ENCODE assay signal across 11 cellular contexts in genomic region chr12:114480309-114481199, GRCh38.
DNase-seq lines count a peak whose midpoint lies in the region; ATAC-seq, FAIRE-seq and TF ChIP-seq lines count a peak whose summit lies in the region.
"Had no signal": no experiment of that assay in that cellular context is flagged by ENCODE, and none has a peak within 500 bp of the region (broad histone marks: within the 10 kb centered on the region; RNA-seq: fewer than 3 reads in every experiment).

No MANE protein-coding gene starts in this region.

- no peaks in the 10 kb centered on the region for H4K20me1 ChIP-seq in HepG2 (ENCODE audit: insufficient read depth, low read length)

- H2AFZ ChIP-seq in HepG2 (ENCODE audit: low read length), result no peak overlapping the region

- DNase-seq in activated naive CD4-positive, alpha-beta T cell treated with anti-CD3 and anti-CD28 coated beads for 36 hours, result no peak
- peak; percentile 46 to 57 for DNase-seq in cardiac fibroblast (ENCODE audit: low read depth in 2 of 2)
- no peak for DNase-seq in HepG2 (ENCODE audit: low spot score)
- DNase-seq in type B pancreatic cell (ENCODE audit: extremely low spot score, unreplicated experiment), result no peak
- no peak for DNase-seq in activated CD4-positive, alpha-beta T cell treated with anti-CD3 and anti-CD28 coated beads, Interleukin-2, amount 50 U/mL, for 1 hour
- DNase-seq in stimulated activated CD8-positive, alpha-beta memory T cell treated with anti-CD3 and anti-CD28 coated beads, Interleukin-4, amount 100 ng/mL, for 48 hours, result no peak
- DNase-seq: ovary had no signal

- H3K4me1 ChIP-seq in HepG2 (ENCODE audit: insufficient read depth, low read length), result no peaks in the 10 kb centered on the region

- intact Hi-C loops in activated naive CD4-positive, alpha-beta T cell treated with anti-CD3 and anti-CD28 coated beads for 36 hours (cut with micrococcal nuclease), result no loop called here
- intact Hi-C loops in HepG2 (cut with micrococcal nuclease; ENCODE audit: unreplicated experiment), result no loop called here

- peak overlapping the region; percentile 33 for H3K4me3 Mint-ChIP-seq in activated naive CD4-positive, alpha-beta T cell treated with anti-CD3 and anti-CD28 coated beads, Interleukin-2, amount 50 U/mL, for 24 hours
- no peak overlapping the region for H3K4me3 Mint-ChIP-seq in activated naive CD4-positive, alpha-beta T cell treated with anti-CD3 and anti-CD28 coated beads for 36 hours
- H3K4me3 Mint-ChIP-seq in type B pancreatic cell, result peak overlapping the region; percentile 84

- H3K9ac ChIP-seq in HepG2 (ENCODE audit: insufficient read depth, low read depth, low read length), result no peak overlapping the region
- H3K9ac ChIP-seq: BLaER1 had no signal

- TF ChIP-seq RAD21 in HepG2 (CRISPR knock-in tag; IDR thresholded peaks at IDR 0.05), result no peak

- no peak overlapping the region for H3K27ac ChIP-seq in HepG2 (ENCODE audit: extremely low read length, insufficient read depth, low read length)
- H3K27ac ChIP-seq: BLaER1, ovary had no signal

- no peaks in the 10 kb centered on the region for H3K79me2 ChIP-seq in HepG2 (ENCODE audit: insufficient read depth, low read length)

- no peaks in the 10 kb centered on the region for H3K9me3 ChIP-seq in HepG2 (ENCODE audit: low read length)
- H3K9me3 ChIP-seq: ovary had no signal

- in situ Hi-C loops in HepG2 (cut with HindIII; ENCODE audit: extremely low pct_ligation_motif_present, low pct_unique_long_range_greater_than_20kb), result no loop called here

- TF ChIP-seq EP300 in HepG2 (IDR thresholded peaks at IDR 0.05; ENCODE audit: low read depth in 2 of 2, low read length in 2 of 2) (no peak), HepG2 (CRISPR knock-in tag; IDR thresholded peaks at IDR 0.05; ENCODE audit: borderline replicate concordance) (no peak)

- H3K27ac Mint-ChIP-seq in activated naive CD4-positive, alpha-beta T cell treated with anti-CD3 and anti-CD28 coated beads, Interleukin-2, amount 50 U/mL, for 24 hours, result no peak overlapping the region
- no peak overlapping the region for H3K27ac Mint-ChIP-seq in activated naive CD4-positive, alpha-beta T cell treated with anti-CD3 and anti-CD28 coated beads for 36 hours
- H3K27ac Mint-ChIP-seq in type B pancreatic cell, result no peak overlapping the region
- H3K27ac Mint-ChIP-seq: activated T-helper 2 cell treated with anti-CD3 and anti-CD28 coated beads, Interferon-gamma antibody, Interleukin-2, Interleukin-4, amounts not matched to agents 10 μg/mL and 5 μg/mL and 100 μg/mL, durations not matched to agents 14 hours and 24 hours and 36 hours had no signal

- CTCF ChIA-PET in activated naive CD4-positive, alpha-beta T cell treated with anti-CD3 and anti-CD28 coated beads for 36 hours (lab: Charles Lee), result interaction anchor here (0.6 kb wide), 1 partner anchor 305 kb away, joined by 3 read pairs; no protein-coding TSS in a partner anchor
- CTCF ChIA-PET in HepG2 (lab: Yijun Ruan, JAX; ENCODE audit: low intra/inter-chr PET ratio, low total read pairs), result no interaction called here

- H3K27me3 Mint-ChIP-seq in activated naive CD4-positive, alpha-beta T cell treated with anti-CD3 and anti-CD28 coated beads, Interleukin-2, amount 50 U/mL, for 24 hours, result peaks cover 46% of the 10 kb centered on the region
- H3K27me3 Mint-ChIP-seq in activated naive CD4-positive, alpha-beta T cell treated with anti-CD3 and anti-CD28 coated beads for 36 hours (ENCODE audit: low read depth), result peaks cover 59% of the 10 kb centered on the region
- H3K27me3 Mint-ChIP-seq in type B pancreatic cell, result peaks cover 83% of the 10 kb centered on the region

- H3K36me3 Mint-ChIP-seq in activated naive CD4-positive, alpha-beta T cell treated with anti-CD3 and anti-CD28 coated beads, Interleukin-2, amount 50 U/mL, for 24 hours, result peaks cover 2% of the 10 kb centered on the region
- no peaks in the 10 kb centered on the region for H3K36me3 Mint-ChIP-seq in activated naive CD4-positive, alpha-beta T cell treated with anti-CD3 and anti-CD28 coated beads for 36 hours (ENCODE audit: low read depth)
- no peaks in the 10 kb centered on the region for H3K36me3 Mint-ChIP-seq in type B pancreatic cell

- no peaks in the 10 kb centered on the region for H3K9me3 Mint-ChIP-seq in activated naive CD4-positive, alpha-beta T cell treated with anti-CD3 and anti-CD28 coated beads, Interleukin-2, amount 50 U/mL, for 24 hours
- H3K9me3 Mint-ChIP-seq in activated naive CD4-positive, alpha-beta T cell treated with anti-CD3 and anti-CD28 coated beads for 36 hours, result no peaks in the 10 kb centered on the region
- H3K9me3 Mint-ChIP-seq in type B pancreatic cell, result no peaks in the 10 kb centered on the region
- H3K9me3 Mint-ChIP-seq: activated T-helper 2 cell treated with anti-CD3 and anti-CD28 coated beads, Interferon-gamma antibody, Interleukin-2, Interleukin-4, amounts not matched to agents 10 μg/mL and 5 μg/mL and 100 μg/mL, durations not matched to agents 14 hours and 24 hours and 36 hours had no signal

- POLR2A ChIA-PET in HepG2 (lab: Yijun Ruan, JAX), result no interaction called here

- TF ChIP-seq CTCF in cardiac fibroblast (IDR thresholded peaks at IDR 0.05; ENCODE audit: low read depth, low read length) (no peak), HepG2 (CRISPR knock-in tag; IDR thresholded peaks at IDR 0.05) (no peak), type B pancreatic cell (conservative IDR thresholded peaks at IDR 0.05) (no peak)

- H3K4me3 ChIP-seq in cardiac fibroblast (replicated peaks in 1 of 2; ENCODE audit: low read depth in 2 of 2, low read length in 2 of 2) (peak overlapping the region; percentile 44 to 48), HepG2 (replicated peaks in 1 of 3; ENCODE audit: insufficient read depth in 1 of 3, low read depth in 2 of 3, low read length in 3 of 3) (no peak overlapping the region)
- H3K4me3 ChIP-seq: BLaER1, ovary had no signal

- H3K36me3 ChIP-seq in HepG2 (replicated peaks in 1 of 2; ENCODE audit: control insufficient read depth in 1 of 2, insufficient read depth in 2 of 2, low read length in 2 of 2), result no peaks in the 10 kb centered on the region
- H3K36me3 ChIP-seq: BLaER1, ovary had no signal

- FAIRE-seq in HepG2 (lab: Jason Lieb, UNC), result no peak

- no TSS peak for BruUV-seq in HepG2 (replicated peaks; lab: Mats Ljungman, UMichigan)

- ATAC-seq in HepG2 (no peak), HG02973 (IDR thresholded peaks at IDR 0.05; ENCODE audit: unreplicated experiment) (no peak)

- H3K27me3 ChIP-seq in HepG2 (ENCODE audit: control insufficient read depth in 1 of 2, insufficient read depth in 2 of 2, low read length in 2 of 2), result peaks cover 6 to 54% of the 10 kb centered on the region in 2 experiments
- H3K27me3 ChIP-seq: ovary had no signal

- peaks cover 14% of the 10 kb centered on the region for H3K4me1 Mint-ChIP-seq in activated naive CD4-positive, alpha-beta T cell treated with anti-CD3 and anti-CD28 coated beads, Interleukin-2, amount 50 U/mL, for 24 hours
- H3K4me1 Mint-ChIP-seq in activated naive CD4-positive, alpha-beta T cell treated with anti-CD3 and anti-CD28 coated beads for 36 hours (ENCODE audit: low read depth), result peaks cover 14% of the 10 kb centered on the region
- H3K4me1 Mint-ChIP-seq in type B pancreatic cell (ENCODE audit: unreplicated experiment), result peaks cover 5% of the 10 kb centered on the region

- H3K4me2 ChIP-seq in HepG2 (ENCODE audit: low read depth, low read length), result no peak overlapping the region
- H3K4me2 ChIP-seq: BLaER1 had no signal

- TF ChIP-seq POLR2A in HepG2 (IDR thresholded peaks at IDR 0.05; ENCODE audit: insufficient read depth in 1 of 2, low read depth in 2 of 2, low read length in 2 of 2), result no peak

- WGBS in HepG2 (ENCODE audit: low lambda C conversion rate), result 11% methylated on average over 27 of the region's 35 CpGs

TF ChIP-seq in HepG2, 621 proteins besides CTCF, POLR2A, EP300 and RAD21:
- no peak for TF ChIP-seq ZNF460 (CRISPR knock-in tag; IDR thresholded peaks at IDR 0.05; ENCODE audit: borderline replicate concordance)
- TF ChIP-seq EZH2 (conservative IDR thresholded peaks at IDR 0.05; ENCODE audit: low read depth, low read length), result peak; percentile 66; the same call in 1 of the 2 replicates
- TF ChIP-seq CEBPB (IDR thresholded peaks at IDR 0.05; ENCODE audit: borderline replicate concordance, low read depth, low read length), result peak; percentile 50; the same call in 1 of the 2 replicates
- TF ChIP-seq SIX1 (CRISPR knock-in tag; IDR thresholded peaks at IDR 0.05; ENCODE audit: borderline replicate concordance), result no peak

Comparison
In these comparisons a context has a peak if more than half of its experiments do, and no peak if none do; other contexts are left out.
1. DNase-seq: peak in cardiac fibroblast (2 of 2); none in activated naive CD4-positive, alpha-beta T cell treated with anti-CD3 and anti-CD28 coated beads for 36 hours (single experiment), HepG2 (single experiment), type B pancreatic cell (single experiment), activated CD4-positive, alpha-beta T cell treated with anti-CD3 and anti-CD28 coated beads, Interleukin-2, amount 50 U/mL, for 1 hour (single experiment) and stimulated activated CD8-positive, alpha-beta memory T cell treated with anti-CD3 and anti-CD28 coated beads, Interleukin-4, amount 100 ng/mL, for 48 hours (single experiment).
2. H3K4me3 ChIP-seq: peak in cardiac fibroblast (2 of 2); none in HepG2 (0 of 3).